11 cellular contexts compared by ENCODE assay signal in the genomic region with DNA sequence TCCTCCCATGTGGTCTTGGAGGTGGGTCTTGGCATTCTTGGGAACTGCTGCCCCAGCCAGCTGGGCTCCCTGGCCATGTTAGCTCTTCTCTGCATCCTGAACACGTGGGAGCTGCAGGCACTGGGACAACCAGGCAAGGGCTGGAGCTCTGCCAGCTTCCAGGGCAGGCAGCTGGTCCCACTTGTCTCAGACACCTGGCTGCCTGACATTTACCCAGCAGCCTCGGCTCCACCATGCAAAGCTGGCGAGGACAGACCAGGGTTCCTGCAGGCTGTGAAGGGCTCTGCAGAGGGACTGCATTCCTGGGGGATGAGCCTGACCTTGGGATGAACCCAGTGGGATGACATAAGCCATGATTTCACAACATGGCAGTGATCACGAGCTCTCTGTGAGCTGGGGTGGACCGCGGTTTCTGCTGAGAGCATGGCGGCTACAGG.
DNase-seq lines count a peak whose midpoint lies in the region; ATAC-seq and TF ChIP-seq lines count a peak whose summit lies in the region.
"Had no signal": no experiment of that assay in that cellular context is flagged by ENCODE, and none has a peak within 500 bp of the region (broad histone marks: within the 10 kb centered on the region; RNA-seq: fewer than 3 reads in every experiment).

No MANE protein-coding gene starts in this region.

- intact Hi-C loops in left lung (cut with DNase I) (no loop called here), aorta (cut with DNase I) (no loop called here)

- H3K36me3 ChIP-seq in brain microvascular endothelial cell (replicated peaks) = no peaks in the 10 kb centered on the region
- no peaks in the 10 kb centered on the region for H3K36me3 ChIP-seq in left lung
- H3K36me3 ChIP-seq in aorta (ENCODE audit: control insufficient read depth in 1 of 2, insufficient read depth in 2 of 2, low read length in 1 of 2) = no peaks in the 10 kb centered on the region
- H3K36me3 ChIP-seq: BLaER1 had no signal

- in situ Hi-C loops in brain microvascular endothelial cell (cut with HindIII; ENCODE audit: low pct_ligation_motif_present, low sequenced_read_pairs) = no loop called here

- peak; percentile 72 for ATAC-seq in left lung
- ATAC-seq in aorta (ENCODE audit: low FRiP score) = peak; percentile 56
- no peak for ATAC-seq in GM21529 (IDR thresholded peaks at IDR 0.05; ENCODE audit: unreplicated experiment)

- TF ChIP-seq CTCF in brain microvascular endothelial cell (IDR thresholded peaks at IDR 0.05; ENCODE audit: low read depth, low read length, missing control alignments) (no peak), left lung (IDR thresholded peaks at IDR 0.05) (no peak)

- no peak overlapping the region for H3K27ac ChIP-seq in brain microvascular endothelial cell
- H3K27ac ChIP-seq in left lung = no peak overlapping the region
- H3K27ac ChIP-seq in aorta (ENCODE audit: low read depth in 1 of 2, low read length in 2 of 2) = no peak overlapping the region
- H3K27ac ChIP-seq: BLaER1 had no signal

- 56% methylated on average over 7 of the region's 7 CpGs for WGBS in aorta, 2 donors

- H3K4me3 ChIP-seq in brain microvascular endothelial cell (ENCODE audit: low read depth, low read length) (no peak overlapping the region), left lung (no peak overlapping the region), aorta (ENCODE audit: low read length in 2 of 2) (no peak overlapping the region)
- H3K4me3 ChIP-seq: BLaER1 had no signal

- peak; percentile 41 for DNase-seq in NCI-H82 (lab: John Stamatoyannopoulos, UW)
- DNase-seq in NCI-H82 treated with DMSO at 0.1 percent for 48 hours (lab: John Stamatoyannopoulos, UW; ENCODE audit: unreplicated experiment) = no peak
- peak; percentile 65 for DNase-seq in brain microvascular endothelial cell
- DNase-seq in left lung = peak; percentile 39 to 70
- DNase-seq in aorta = no peak
- DNase-seq in NCI-H187 treated with DMSO at 0.1 percent for 48 hours (lab: John Stamatoyannopoulos, UW) = no peak
- DNase-seq in stimulated activated CD4-positive, alpha-beta T cell treated with anti-CD3 and anti-CD28 coated beads, Interleukin-15, amount 100 ng/mL, for 24 hours = no peak
- DNase-seq: activated naive CD8-positive, alpha-beta T cell treated with anti-CD3 and anti-CD28 coated beads for 36 hours; NCI-H1930 had no signal

- H3K9me3 ChIP-seq in left lung (peaks cover 0 to 7% of the 10 kb centered on the region in 2 donors), aorta (ENCODE audit: control insufficient read depth, low read length) (peaks cover 2% of the 10 kb centered on the region)

- no peaks in the 10 kb centered on the region for H3K4me1 ChIP-seq in left lung
- H3K4me1 ChIP-seq in aorta (ENCODE audit: control insufficient read depth in 1 of 2, insufficient read depth in 2 of 2, low read length in 2 of 2) = no peaks in the 10 kb centered on the region
- H3K4me1 ChIP-seq: BLaER1 had no signal

- H3K27me3 ChIP-seq in brain microvascular endothelial cell (replicated peaks) = no peaks in the 10 kb centered on the region
- H3K27me3 ChIP-seq in left lung = no peaks in the 10 kb centered on the region
- H3K27me3 ChIP-seq in aorta (ENCODE audit: control insufficient read depth in 1 of 2, insufficient read depth in 2 of 2, low read length in 1 of 2) = no peaks in the 10 kb centered on the region
- H3K27me3 ChIP-seq: BLaER1 had no signal

Comparison
In these comparisons a context has a peak if more than half of its experiments do, and no peak if none do; other contexts are left out.
1. DNase-seq: peak in NCI-H82 (single experiment), brain microvascular endothelial cell (single experiment) and left lung (2 of 2); none in NCI-H82 treated with DMSO at 0.1 percent for 48 hours (single experiment), aorta (0 of 2), NCI-H187 treated with DMSO at 0.1 percent for 48 hours (single experiment) and stimulated activated CD4-positive, alpha-beta T cell treated with anti-CD3 and anti-CD28 coated beads, Interleukin-15, amount 100 ng/mL, for 24 hours (single experiment).